8 cellular contexts compared by ENCODE assay signal in genomic region chr12:123822804-123823203, GRCh38.
"Had no signal": no experiment of that assay in that cellular context is flagged by ENCODE, and none has a peak within 500 bp of the region (broad histone marks: within the 10 kb centered on the region; RNA-seq: fewer than 3 reads in every experiment).

No MANE protein-coding gene starts in this region.

- DNase-seq: GM23248, H9, HCEC 1CT, IMR-90 had no signal

- H2AFZ ChIP-seq: GM23248 had no signal

- H3K9ac ChIP-seq: GM23248 had no signal

- ATAC-seq: K562 had no signal

- H3K27ac ChIP-seq: GM23248, HL-60 had no signal

- H3K4me3 ChIP-seq: GM23248, K562 had no signal

- FAIRE-seq: H1, H54, K562 had no signal
